ENCODE assay signal across 26 cellular contexts in the genomic region with DNA sequence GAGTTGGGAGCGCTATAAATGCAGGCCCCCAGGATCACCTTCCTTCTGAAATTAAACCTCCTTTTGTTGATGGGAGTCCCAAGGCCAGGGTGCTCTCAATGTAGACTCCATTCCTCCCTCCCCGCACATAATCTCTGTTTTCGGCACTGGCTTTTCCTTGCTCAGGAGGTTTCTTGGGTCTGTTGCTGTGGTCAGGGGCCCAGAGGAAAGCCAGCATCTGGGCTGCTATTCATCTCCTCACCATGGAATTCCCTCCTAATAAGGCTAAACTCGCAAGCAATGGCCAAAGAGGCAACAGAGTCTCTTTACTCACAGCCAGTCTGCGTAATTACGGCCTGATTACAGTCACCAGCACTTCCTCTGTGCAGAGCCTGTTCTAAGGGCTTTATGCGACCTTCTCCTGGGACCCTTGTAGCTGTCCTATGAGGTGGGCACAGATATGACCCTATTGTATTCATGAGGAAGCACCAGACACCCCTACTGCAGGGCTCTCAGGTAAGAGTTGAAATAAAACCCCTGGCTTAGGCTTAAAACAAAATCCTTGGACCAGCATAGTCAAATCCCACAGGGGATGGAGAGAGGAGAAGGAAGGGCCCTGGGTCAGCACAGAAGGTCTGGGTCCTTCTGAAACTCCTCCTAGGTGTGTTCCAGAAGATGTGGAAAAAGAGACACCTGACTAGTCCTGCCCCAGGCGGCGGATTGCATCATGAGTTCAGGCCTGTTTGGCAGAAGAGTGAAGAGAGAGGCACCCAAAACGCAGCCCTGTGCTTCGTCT.
"Had no signal": no experiment of that assay in that cellular context is flagged by ENCODE, and none has a peak within 500 bp of the region (broad histone marks: within the 10 kb centered on the region; RNA-seq: fewer than 3 reads in every experiment).

No MANE protein-coding gene starts in this region.

- H3K4me3 ChIP-seq: esophagus squamous epithelium, heart right ventricle, mucosa of descending colon, psoas muscle, tibial nerve had no signal

- ATAC-seq: heart right ventricle, mucosa of descending colon, psoas muscle, T-helper 17 cell had no signal

- DNase-seq: activated CD4-positive, alpha-beta memory T cell treated with anti-CD3 and anti-CD28 coated beads, Interleukin-2, amount 10 ng/mL, durations not matched to agents 7 days and 5 days; activated CD4-positive, alpha-beta T cell treated with anti-CD3 and anti-CD28 coated beads, Interleukin-2, amount 10 ng/mL, durations not matched to agents 24 days and 14 days; activated CD4-positive, CD25-positive, alpha-beta regulatory T cell treated with anti-CD3 and anti-CD28 coated beads, Interleukin-2, amount 50 U/mL, for 72 hours; activated CD8-positive, alpha-beta memory T cell treated with anti-CD3 and anti-CD28 coated beads, Interleukin-2, amount 50 U/mL, for 48 hours; activated gamma-delta T cell; activated naive CD4-positive, alpha-beta T cell treated with anti-CD3 and anti-CD28 coated beads, Interleukin-2, amount 50 U/mL, for 16 hours; activated T-cell treated with anti-CD3 and anti-CD28 coated beads, Interleukin-2, amount 50 U/mL, for 24 hours; amniotic stem cell; central memory CD4-positive, alpha-beta T cell; esophagus squamous epithelium; foreskin melanocyte; heart right ventricle; mucosa of descending colon; nucleus accumbens; psoas muscle; stimulated activated CD4-positive, alpha-beta T cell treated with anti-CD3 and anti-CD28 coated beads, Interleukin-15, amount 100 ng/mL, for 24 hours; stimulated activated CD4-positive, alpha-beta T cell treated with anti-CD3 and anti-CD28 coated beads, Interleukin-2, amount 100 ng/mL, for 24 hours; stimulated activated naive CD4-positive, alpha-beta T cell; T-helper 17 cell; T1000; WERI-Rb-1 had no signal

- H2AFZ ChIP-seq: parathyroid adenoma had no signal

- H3K27me3 Mint-ChIP-seq: activated CD4-positive, alpha-beta T cell treated with anti-CD3 and anti-CD28 coated beads, Interleukin-2, amount 10 ng/mL, durations not matched to agents 24 days and 14 days had no signal

- H3K27ac Mint-ChIP-seq: activated CD4-positive, alpha-beta memory T cell treated with anti-CD3 and anti-CD28 coated beads, Interleukin-2, amount 10 ng/mL, durations not matched to agents 7 days and 5 days; activated CD4-positive, alpha-beta T cell treated with anti-CD3 and anti-CD28 coated beads, Interleukin-2, amount 10 ng/mL, durations not matched to agents 24 days and 14 days; activated T-cell treated with anti-CD3 and anti-CD28 coated beads, Interleukin-2, amount 50 U/mL, for 24 hours; memory B cell; natural killer cell treated with Interleukin-12 subunit alpha and Interleukin-12 subunit beta and Interleukin-15 and Interleukin-18, amount 100 ng/mL, for 72 hours; T-helper 17 cell had no signal

- H3K27ac ChIP-seq: epithelial cell of prostate, esophagus squamous epithelium, heart right ventricle, parathyroid adenoma, psoas muscle, tibial nerve, WERI-Rb-1 had no signal

- H3K36me3 Mint-ChIP-seq: memory B cell; natural killer cell treated with Interleukin-12 subunit alpha and Interleukin-12 subunit beta and Interleukin-15 and Interleukin-18, amount 100 ng/mL, for 72 hours had no signal

- H3K4me1 Mint-ChIP-seq: activated CD4-positive, alpha-beta memory T cell treated with anti-CD3 and anti-CD28 coated beads, Interleukin-2, amount 10 ng/mL, durations not matched to agents 7 days and 5 days; activated CD4-positive, alpha-beta T cell treated with anti-CD3 and anti-CD28 coated beads, Interleukin-2, amount 10 ng/mL, durations not matched to agents 24 days and 14 days; T-helper 17 cell had no signal

- H3K9me3 Mint-ChIP-seq: activated CD4-positive, alpha-beta memory T cell treated with anti-CD3 and anti-CD28 coated beads, Interleukin-2, amount 10 ng/mL, durations not matched to agents 7 days and 5 days; activated CD4-positive, alpha-beta T cell treated with anti-CD3 and anti-CD28 coated beads, Interleukin-2, amount 10 ng/mL, durations not matched to agents 24 days and 14 days; activated T-cell treated with anti-CD3 and anti-CD28 coated beads, Interleukin-2, amount 50 U/mL, for 24 hours; memory B cell; natural killer cell treated with Interleukin-12 subunit alpha and Interleukin-12 subunit beta and Interleukin-15 and Interleukin-18, amount 100 ng/mL, for 72 hours had no signal

- H3K9me3 ChIP-seq: esophagus squamous epithelium, heart right ventricle, mucosa of descending colon, psoas muscle, tibial nerve had no signal

- H3K4me3 Mint-ChIP-seq: activated CD4-positive, alpha-beta memory T cell treated with anti-CD3 and anti-CD28 coated beads, Interleukin-2, amount 10 ng/mL, durations not matched to agents 7 days and 5 days; activated CD4-positive, alpha-beta T cell treated with anti-CD3 and anti-CD28 coated beads, Interleukin-2, amount 10 ng/mL, durations not matched to agents 24 days and 14 days; activated T-cell treated with anti-CD3 and anti-CD28 coated beads, Interleukin-2, amount 50 U/mL, for 24 hours; memory B cell; natural killer cell treated with Interleukin-12 subunit alpha and Interleukin-12 subunit beta and Interleukin-15 and Interleukin-18, amount 100 ng/mL, for 72 hours; T-helper 17 cell had no signal

- H3K36me3 ChIP-seq: esophagus squamous epithelium, heart right ventricle, tibial nerve, WERI-Rb-1 had no signal

- H3K79me2 ChIP-seq: parathyroid adenoma had no signal

- H3K27me3 ChIP-seq: heart right ventricle, tibial nerve had no signal

- H3K4me1 ChIP-seq: esophagus squamous epithelium, parathyroid adenoma, psoas muscle had no signal

- H3K9ac ChIP-seq: parathyroid adenoma had no signal
